ENCODE assay signal across 12 cellular contexts in the genomic region with DNA sequence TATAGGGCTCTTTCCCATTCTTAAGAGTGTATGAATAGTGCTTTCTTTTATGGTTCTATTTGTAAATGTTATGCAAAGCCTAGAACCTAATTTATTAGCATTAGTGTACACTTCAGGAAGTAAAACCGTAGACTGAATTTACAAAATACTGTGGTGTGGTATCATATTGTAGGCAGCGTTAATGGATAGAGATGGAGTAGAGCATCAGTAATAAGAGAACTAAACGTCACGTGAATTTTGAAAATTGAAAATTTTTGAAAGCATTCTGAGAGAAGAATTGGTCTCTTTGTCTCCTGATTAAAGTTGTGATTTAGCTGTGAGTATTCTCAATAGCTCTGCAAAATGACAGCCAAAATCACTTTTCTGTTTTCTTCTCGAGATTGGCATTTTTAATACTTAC. TPM values are rescaled to one million over a fixed set of nuclear protein-coding genes. Genes with fewer than 3 reads are reported as not detected.
DNase-seq lines count a peak whose midpoint lies in the region; ATAC-seq and TF ChIP-seq lines count a peak whose summit lies in the region.
"Had no signal": no experiment of that assay in that cellular context is flagged by ENCODE, and none has a peak within 500 bp of the region (broad histone marks: within the 10 kb centered on the region; RNA-seq: fewer than 3 reads in every experiment).

No MANE protein-coding gene starts in this region.

- CTCF ChIA-PET in T-cell (lab: Charles Lee) = interaction anchor here in 1 of 2 donors (1.4 to 6.2 kb wide), 2 partner anchors 16 to 22 kb away, joined by 3 to 40 read pairs; no protein-coding TSS in a partner anchor

- no peaks in the 10 kb centered on the region for H3K36me3 ChIP-seq in tibial nerve
- H3K36me3 ChIP-seq: ovary had no signal

- peaks cover 0 to 59% (median 27%) of the 10 kb centered on the region in 4 donors for H3K4me1 ChIP-seq in tibial nerve

- no peak overlapping the region for H3K4me3 ChIP-seq in tibial nerve
- H3K4me3 ChIP-seq: ovary had no signal

- no peak for ATAC-seq in activated naive CD4-positive, alpha-beta T cell treated with anti-CD3 and anti-CD28 coated beads, Interleukin-2, amount 50 U/mL, for 72 hours
- ATAC-seq in T-cell (replicated peaks in 1 of 4) = no peak
- no peak for ATAC-seq in stimulated activated naive CD8-positive, alpha-beta T cell treated with anti-CD3 and anti-CD28 coated beads, Interleukin-15, amount 100 ng/mL, for 72 hours

- H3K27me3 ChIP-seq in tibial nerve = no peaks in the 10 kb centered on the region
- H3K27me3 ChIP-seq: ovary had no signal

- POLR2A ChIA-PET in T-cell (lab: Charles Lee) = interaction anchor here (0.6 to 4.5 kb wide), 3 partner anchors 22 to 135 kb away, joined by 5 to 33 read pairs (median 5); no protein-coding TSS in a partner anchor

- H3K4me1 Mint-ChIP-seq in activated naive CD4-positive, alpha-beta T cell treated with anti-CD3 and anti-CD28 coated beads, Interleukin-2, amount 50 U/mL, for 24 hours = peaks cover 75% of the 10 kb centered on the region
- H3K4me1 Mint-ChIP-seq in T-cell (peaks cover 71 to 85% (median 74%) of the 10 kb centered on the region in 3 donors), immature natural killer cell (peaks cover 78 to 91% of the 10 kb centered on the region in 2 donors)
- H3K4me1 Mint-ChIP-seq in stimulated activated naive CD8-positive, alpha-beta T cell treated with anti-CD3 and anti-CD28 coated beads, Interleukin-15, amount 100 ng/mL, for 72 hours = peaks cover 64% of the 10 kb centered on the region

- no peaks in the 10 kb centered on the region for H3K9me3 Mint-ChIP-seq in activated naive CD4-positive, alpha-beta T cell treated with anti-CD3 and anti-CD28 coated beads, Interleukin-2, amount 50 U/mL, for 24 hours
- no peaks in the 10 kb centered on the region for H3K9me3 Mint-ChIP-seq in activated naive CD4-positive, alpha-beta T cell treated with anti-CD3 and anti-CD28 coated beads, Interleukin-2, amount 50 U/mL, for 72 hours
- H3K9me3 Mint-ChIP-seq in T-cell (no peaks in the 10 kb centered on the region), immature natural killer cell (no peaks in the 10 kb centered on the region)
- no peaks in the 10 kb centered on the region for H3K9me3 Mint-ChIP-seq in stimulated activated naive CD8-positive, alpha-beta T cell treated with anti-CD3 and anti-CD28 coated beads, Interleukin-15, amount 100 ng/mL, for 72 hours

- H3K36me3 Mint-ChIP-seq in activated naive CD4-positive, alpha-beta T cell treated with anti-CD3 and anti-CD28 coated beads, Interleukin-2, amount 50 U/mL, for 24 hours = no peaks in the 10 kb centered on the region
- peaks cover 8 to 16% of the 10 kb centered on the region in 2 donors for H3K36me3 Mint-ChIP-seq in activated naive CD4-positive, alpha-beta T cell treated with anti-CD3 and anti-CD28 coated beads, Interleukin-2, amount 50 U/mL, for 72 hours
- H3K36me3 Mint-ChIP-seq in T-cell (no peaks in the 10 kb centered on the region), immature natural killer cell (no peaks in the 10 kb centered on the region)

- no peak for TF ChIP-seq EP300 in tibial nerve (IDR thresholded peaks at IDR 0.05)

- peak overlapping the region; percentile 72 for H3K4me3 Mint-ChIP-seq in activated naive CD4-positive, alpha-beta T cell treated with anti-CD3 and anti-CD28 coated beads, Interleukin-2, amount 50 U/mL, for 24 hours
- H3K4me3 Mint-ChIP-seq in T-cell (peak overlapping the region; percentile 43 to 60 (median 57)), immature natural killer cell (peak overlapping the region; percentile 16 to 75 (median 59))
- H3K4me3 Mint-ChIP-seq in stimulated activated naive CD8-positive, alpha-beta T cell treated with anti-CD3 and anti-CD28 coated beads, Interleukin-15, amount 100 ng/mL, for 72 hours = peak overlapping the region; percentile 55 to 87

- no peak for DNase-seq in activated naive CD4-positive, alpha-beta T cell treated with anti-CD3 and anti-CD28 coated beads, Interleukin-2, amount 50 U/mL, for 72 hours (ENCODE audit: low spot score in 2 of 2)
- DNase-seq in T-cell (no peak), immature natural killer cell (no peak), DMS153 (lab: John Stamatoyannopoulos, UW) (no peak), epidermal melanocyte (ENCODE audit: insufficient read length, low spot score) (no peak), tibial nerve (ENCODE audit: low spot score in 2 of 2) (no peak)
- DNase-seq in stimulated activated naive CD8-positive, alpha-beta T cell treated with anti-CD3 and anti-CD28 coated beads, Interleukin-15, amount 100 ng/mL, for 72 hours = no peak
- DNase-seq: activated effector memory CD4-positive, alpha-beta T cell treated with Interleukin-2 at 50 U/mL for 16 hours; effector memory CD4-positive, alpha-beta T cell; ovary; T-helper 9 cell had no signal

- no peaks in the 10 kb centered on the region for H3K27me3 Mint-ChIP-seq in activated naive CD4-positive, alpha-beta T cell treated with anti-CD3 and anti-CD28 coated beads, Interleukin-2, amount 50 U/mL, for 24 hours
- no peaks in the 10 kb centered on the region for H3K27me3 Mint-ChIP-seq in T-cell
- peaks cover 7 to 17% (median 14%) of the 10 kb centered on the region in 3 donors for H3K27me3 Mint-ChIP-seq in immature natural killer cell (ENCODE audit: low read depth in 3 of 3)
- H3K27me3 Mint-ChIP-seq in stimulated activated naive CD8-positive, alpha-beta T cell treated with anti-CD3 and anti-CD28 coated beads, Interleukin-15, amount 100 ng/mL, for 72 hours = no peaks in the 10 kb centered on the region

- H3K27ac ChIP-seq in tibial nerve = peak overlapping the region in 1 of 4 donors; percentile 97
- H3K27ac ChIP-seq: ovary had no signal

- TF ChIP-seq POLR2A in tibial nerve (IDR thresholded peaks at IDR 0.05) = no peak

- H3K9me3 ChIP-seq in tibial nerve = no peaks in the 10 kb centered on the region
- H3K9me3 ChIP-seq: ovary had no signal

- peak overlapping the region; percentile 88 for H3K27ac Mint-ChIP-seq in activated naive CD4-positive, alpha-beta T cell treated with anti-CD3 and anti-CD28 coated beads, Interleukin-2, amount 50 U/mL, for 24 hours
- H3K27ac Mint-ChIP-seq in activated naive CD4-positive, alpha-beta T cell treated with anti-CD3 and anti-CD28 coated beads, Interleukin-2, amount 50 U/mL, for 72 hours = no peak overlapping the region
- H3K27ac Mint-ChIP-seq in T-cell = peak overlapping the region in 1 of 2 donors; percentile 15
- H3K27ac Mint-ChIP-seq in immature natural killer cell = peak overlapping the region in 4 of 6 donors; percentile 41 to 86 (median 52)
- no peak overlapping the region for H3K27ac Mint-ChIP-seq in stimulated activated naive CD8-positive, alpha-beta T cell treated with anti-CD3 and anti-CD28 coated beads, Interleukin-15, amount 100 ng/mL, for 72 hours

- WGBS in tibial nerve, 2 donors = 38 to 52% methylated on average over 5 of the region's 5 CpGs

- no peak for TF ChIP-seq CTCF in tibial nerve (IDR thresholded peaks at IDR 0.05)

RNA-seq across cellular contexts. Expression of gene STIM2, which starts 2.9 kb away (rescaled TPM):
- 10 to 100 TPM; 43.0 to 49.1 TPM for total RNA-seq in activated naive CD4-positive, alpha-beta T cell treated with anti-CD3 and anti-CD28 coated beads, Interleukin-2, amount 50 U/mL, for 72 hours
- total RNA-seq in T-cell = 10 to 100 TPM; 67.9 to 98.7 (median 75.2) TPM
- 10 to 100 TPM; 19.1 to 38.1 (median 24.6) TPM for polyA plus RNA-seq in immature natural killer cell
- 10 to 100 TPM; 20.1 to 26.2 (median 21.8) TPM for total RNA-seq in tibial nerve

Comparison
In these comparisons a context has a peak if more than half of its experiments do, and no peak if none do; other contexts are left out.
1. H3K27ac Mint-ChIP-seq: peak in activated naive CD4-positive, alpha-beta T cell treated with anti-CD3 and anti-CD28 coated beads, Interleukin-2, amount 50 U/mL, for 24 hours (single experiment) and immature natural killer cell (4 of 6); none in activated naive CD4-positive, alpha-beta T cell treated with anti-CD3 and anti-CD28 coated beads, Interleukin-2, amount 50 U/mL, for 72 hours (0 of 2) and stimulated activated naive CD8-positive, alpha-beta T cell treated with anti-CD3 and anti-CD28 coated beads, Interleukin-15, amount 100 ng/mL, for 72 hours (0 of 2).
2. Peak in every context shown above with its lines, with median percentiles within 50 percentile points of each other: H3K4me3 Mint-ChIP-seq.